In the genomic region with DNA sequence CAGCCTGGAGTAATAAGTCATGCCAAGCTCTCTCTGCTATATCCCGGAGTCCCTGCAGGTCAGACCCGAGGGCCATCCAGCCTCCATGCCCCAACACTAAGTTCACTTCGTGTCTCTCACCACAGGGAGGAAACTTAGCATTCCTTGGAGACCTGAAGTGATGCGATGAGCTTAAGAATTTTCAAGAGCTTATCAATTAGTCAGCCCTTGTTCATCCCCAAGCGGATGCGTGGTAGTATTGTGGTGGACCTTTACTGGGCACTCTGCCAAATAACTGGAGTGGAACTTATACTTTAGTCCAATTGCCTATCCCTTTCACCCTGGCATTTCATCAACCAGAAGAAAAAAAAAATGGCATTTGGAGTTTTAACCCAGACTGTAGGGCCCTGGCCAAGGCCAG, we compare ENCODE assay signal across 19 cellular contexts.
DNase-seq lines count a peak whose midpoint lies in the region; ATAC-seq, FAIRE-seq and TF ChIP-seq lines count a peak whose summit lies in the region.
"Had no signal": no experiment of that assay in that cellular context is flagged by ENCODE, and none has a peak within 500 bp of the region (broad histone marks: within the 10 kb centered on the region; RNA-seq: fewer than 3 reads in every experiment).

No MANE protein-coding gene starts in this region.

- WGBS in K562 (ENCODE audit: insufficient coverage, low coverage, missing lambda C conversion rate) = 2% methylated on average over 6 of the region's 6 CpGs

- no peaks in the 10 kb centered on the region for H3K9me1 ChIP-seq in K562 (ENCODE audit: control insufficient read depth, insufficient read depth, low read length)

- peak; percentile 59 for FAIRE-seq in K562 (lab: Jason Lieb, UNC)
- FAIRE-seq: frontal cortex, GM12878 had no signal

- H3K9me3 Mint-ChIP-seq in CD8-positive, alpha-beta T cell = peaks cover 31% of the 10 kb centered on the region

- no peak overlapping the region for H3K4me3 ChIP-seq in K562
- no peak overlapping the region for H3K4me3 ChIP-seq in CD8-positive, alpha-beta T cell (ENCODE audit: low read depth, low read length)
- H3K4me3 ChIP-seq: GM12878, thoracic aorta had no signal

- no peak overlapping the region for H3K27ac ChIP-seq in K562 (ENCODE audit: extremely low read depth, low read depth, low read length)
- no peak overlapping the region for H3K27ac ChIP-seq in CD8-positive, alpha-beta T cell (ENCODE audit: low read depth, low read length)
- H3K27ac ChIP-seq: thoracic aorta had no signal

- H3K4me1 ChIP-seq in K562 (replicated peaks in 1 of 2; ENCODE audit: control insufficient read depth in 2 of 2, insufficient read depth in 2 of 2, low read length in 2 of 2) = no peaks in the 10 kb centered on the region
- H3K4me1 ChIP-seq in CD8-positive, alpha-beta T cell (ENCODE audit: insufficient read depth, low read length) = no peaks in the 10 kb centered on the region

- H3K36me3 Mint-ChIP-seq in CD8-positive, alpha-beta T cell = peaks cover 10% of the 10 kb centered on the region

- no peak for ATAC-seq in K562
- ATAC-seq in CD8-positive, alpha-beta T cell = no peak
- ATAC-seq: GM12878, Panc1 had no signal

- no peak overlapping the region for H3K4me2 ChIP-seq in K562 (ENCODE audit: insufficient read depth, low read length)

- TF ChIP-seq RAD21 in Ishikawa (IDR thresholded peaks at IDR 0.05; ENCODE audit: low read depth) (no peak), K562 (CRISPR knock-in tag; conservative IDR thresholded peaks at IDR 0.05 in 1 of 2, IDR thresholded peaks at IDR 0.05 in 1 of 2) (no peak)

- no peak overlapping the region for H3K9ac ChIP-seq in K562 (ENCODE audit: insufficient read depth in 1 of 2, low read depth in 2 of 2, low read length in 2 of 2)

- TF ChIP-seq EP300 in Ishikawa (IDR thresholded peaks at IDR 0.05; ENCODE audit: borderline replicate concordance) (no peak), K562 (IDR thresholded peaks at IDR 0.05; ENCODE audit: low read length) (no peak)

- in situ Hi-C loops in K562 (cut with MboI) = no loop called here

- no peak for TF ChIP-seq POLR2A in K562 (conservative IDR thresholded peaks at IDR 0.05)

- intact Hi-C loops in K562 (cut with micrococcal nuclease) = no loop called here
- intact Hi-C loops in CD8-positive, alpha-beta T cell (cut with DNase I, micrococcal nuclease) = no loop called here

- H3K36me3 ChIP-seq in K562 (ENCODE audit: control insufficient read depth, insufficient read depth, low read length) = no peaks in the 10 kb centered on the region
- no peaks in the 10 kb centered on the region for H3K36me3 ChIP-seq in CD8-positive, alpha-beta T cell (ENCODE audit: insufficient read depth, low read length)
- H3K36me3 ChIP-seq: thoracic aorta had no signal

- POLR2A ChIA-PET in K562 (lab: Yijun Ruan, JAX) = no interaction called here
- POLR2A ChIA-PET in CD8-positive, alpha-beta T cell (lab: Charles Lee) = no interaction called here

- no peak overlapping the region for H3K27ac Mint-ChIP-seq in CD8-positive, alpha-beta T cell
- H3K27ac Mint-ChIP-seq: activated CD4-positive, alpha-beta T cell treated with anti-CD3 and anti-CD28 coated beads, Interleukin-2, amount 10 ng/mL, durations not matched to agents 24 days and 14 days; activated T-helper 1 cell treated with anti-CD3 and anti-CD28 coated beads, Interleukin-12 subunit alpha, Interleukin-12 subunit beta, Interleukin-2, Interleukin-4 antibody, amounts not matched to agents 30 ng/mL and 10 ng/mL and 1 ng/mL, durations not matched to agents 14 hours and 24 hours and 36 hours; immature natural killer cell; T-helper 1 cell treated with Interleukin-12 subunit alpha and Interleukin-12 subunit beta and Interleukin-4 antibody, amounts not matched to agents 30 μg/mL and 1 μg/mL, for 36 hours had no signal

- no peaks in the 10 kb centered on the region for H3K27me3 ChIP-seq in K562 (ENCODE audit: control insufficient read depth in 2 of 2, insufficient read depth in 2 of 2, low read length in 2 of 2)
- H3K27me3 ChIP-seq in CD8-positive, alpha-beta T cell (ENCODE audit: insufficient read depth, low read length) = no peaks in the 10 kb centered on the region

- H3K27me3 Mint-ChIP-seq in CD8-positive, alpha-beta T cell (ENCODE audit: low read depth) = no peaks in the 10 kb centered on the region

- H3K9me3 ChIP-seq in K562 (replicated peaks; ENCODE audit: control insufficient read depth, insufficient read depth, low read depth, low read length) = no peaks in the 10 kb centered on the region
- H3K9me3 ChIP-seq in CD8-positive, alpha-beta T cell (ENCODE audit: low read length) = no peaks in the 10 kb centered on the region

- H2AFZ ChIP-seq in K562 (ENCODE audit: low read depth, low read length) = no peak overlapping the region

- H3K79me2 ChIP-seq in K562 (ENCODE audit: control insufficient read depth, insufficient read depth, low read length) = no peaks in the 10 kb centered on the region

- DNase-seq in COLO668 (lab: John Stamatoyannopoulos, UW; ENCODE audit: unreplicated experiment) (peak; percentile 29), K562 (ENCODE audit: extremely low read depth in 1 of 4, low spot score in 3 of 4) (no peak), lung microvascular endothelial cell (ENCODE audit: low read depth in 2 of 2) (peak; percentile 32 to 94), UCSD-AML1 (lab: John Stamatoyannopoulos, UW; ENCODE audit: unreplicated experiment) (no peak)
- DNase-seq in activated T-cell treated with anti-CD3 and anti-CD28 coated beads, Interleukin-2, amount 50 U/mL, for 48 hours = no peak
- no peak for DNase-seq in stimulated activated CD4-positive, alpha-beta T cell treated with anti-CD3 and anti-CD28 coated beads, Interleukin-4, amount 100 ng/mL, for 24 hours
- no peak for DNase-seq in CD8-positive, alpha-beta T cell
- DNase-seq: activated CD4-positive, alpha-beta T cell treated with anti-CD3 and anti-CD28 coated beads, Interleukin-2, amount 10 ng/mL, durations not matched to agents 24 days and 14 days; amniotic stem cell; DMS79 treated with DMSO at 0.1 percent for 48 hours; immature natural killer cell; NCI-H1048 had no signal

- H3K4me3 Mint-ChIP-seq in CD8-positive, alpha-beta T cell = no peak overlapping the region
- H3K4me3 Mint-ChIP-seq: activated CD4-positive, alpha-beta T cell treated with anti-CD3 and anti-CD28 coated beads, Interleukin-2, amount 10 ng/mL, durations not matched to agents 24 days and 14 days; activated T-helper 1 cell treated with anti-CD3 and anti-CD28 coated beads, Interleukin-12 subunit alpha, Interleukin-12 subunit beta, Interleukin-2, Interleukin-4 antibody, amounts not matched to agents 30 ng/mL and 10 ng/mL and 1 ng/mL, durations not matched to agents 14 hours and 24 hours and 36 hours; immature natural killer cell; T-helper 1 cell treated with Interleukin-12 subunit alpha and Interleukin-12 subunit beta and Interleukin-4 antibody, amounts not matched to agents 30 μg/mL and 1 μg/mL, for 36 hours had no signal

- no peak for TF ChIP-seq CTCF in K562 (IDR thresholded peaks at IDR 0.05 in 2 of 3, conservative IDR thresholded peaks at IDR 0.05 in 1 of 3; ENCODE audit: insufficient read depth in 2 of 3, low read depth in 1 of 3, low read length in 3 of 3)
- no peak for TF ChIP-seq CTCF in CD8-positive, alpha-beta T cell (IDR thresholded peaks at IDR 0.05)

- CTCF ChIA-PET in K562 (lab: Yijun Ruan, JAX; ENCODE audit: low intra/inter-chr PET ratio) = no interaction called here
- CTCF ChIA-PET in CD8-positive, alpha-beta T cell (lab: Charles Lee) = interaction anchor here (0.7 kb wide), 2 partner anchors 394 to 1242 kb away, joined by 3 to 4 read pairs; no protein-coding TSS in a partner anchor

- H4K20me1 ChIP-seq in K562 (replicated peaks; ENCODE audit: control insufficient read depth, insufficient read depth, low read length) = no peaks in the 10 kb centered on the region

- BruUV-seq in K562 (replicated peaks; lab: Mats Ljungman, UMichigan) = no TSS peak

- no peaks in the 10 kb centered on the region for H3K4me1 Mint-ChIP-seq in CD8-positive, alpha-beta T cell (ENCODE audit: low read depth)
- H3K4me1 Mint-ChIP-seq: activated CD4-positive, alpha-beta T cell treated with anti-CD3 and anti-CD28 coated beads, Interleukin-2, amount 10 ng/mL, durations not matched to agents 24 days and 14 days; immature natural killer cell had no signal

TF ChIP-seq in Ishikawa, 13 proteins besides CTCF, POLR2A, EP300 and RAD21:
- TF ChIP-seq TCF12 (IDR thresholded peaks at IDR 0.05; ENCODE audit: low read depth) (no peak), NFIC (IDR thresholded peaks at IDR 0.05) (peak; percentile 63)

TF ChIP-seq in K562, 482 proteins besides CTCF, POLR2A, EP300 and RAD21:
- TF ChIP-seq NFIC (IDR thresholded peaks at IDR 0.05) = peak; percentile 77
- TF ChIP-seq ZNF174 (CRISPR knock-in tag; IDR thresholded peaks at IDR 0.05) = no peak

Comparison
In these comparisons a context has a peak if more than half of its experiments do, and no peak if none do; other contexts are left out.
1. DNase-seq: peak in COLO668 (single experiment) and lung microvascular endothelial cell (2 of 2); none in K562 (0 of 4), UCSD-AML1 (single experiment), activated T-cell treated with anti-CD3 and anti-CD28 coated beads, Interleukin-2, amount 50 U/mL, for 48 hours (0 of 2), stimulated activated CD4-positive, alpha-beta T cell treated with anti-CD3 and anti-CD28 coated beads, Interleukin-4, amount 100 ng/mL, for 24 hours (single experiment) and CD8-positive, alpha-beta T cell (0 of 7).